ENCODE assay signal across 22 cellular contexts in genomic region chr9:96029722-96030515, GRCh38.
"Had no signal": no experiment of that assay in that cellular context is flagged by ENCODE, and none has a peak within 500 bp of the region (broad histone marks: within the 10 kb centered on the region; RNA-seq: fewer than 3 reads in every experiment).

No MANE protein-coding gene starts in this region.

- H3K4me3 Mint-ChIP-seq: activated CD8-positive, alpha-beta memory T cell treated with anti-CD3 and anti-CD28 coated beads, Interleukin-2, amount 10 ng/mL, durations not matched to agents 7 days and 5 days; activated CD8-positive, alpha-beta T cell treated with anti-CD3 and anti-CD28 coated beads, Interleukin-2, amount 10 ng/mL, durations not matched to agents 7 days and 5 days; activated T-cell treated with anti-CD3 and anti-CD28 coated beads, Interleukin-2, amount 50 U/mL, for 72 hours; endodermal cell; natural killer cell; stimulated activated naive B cell treated with anti-CD40 and anti-IgM and Interleukin-4, amounts not matched to agents 10 μg/mL and 1 μg/mL and 100 μg/mL, for 72 hours; T-helper 1 cell treated with Interleukin-12 subunit alpha and Interleukin-12 subunit beta and Interleukin-4 antibody, amounts not matched to agents 30 μg/mL and 1 μg/mL, for 36 hours had no signal

- H3K4me3 ChIP-seq: breast epithelium, esophagus muscularis mucosa, left ventricle myocardium inferior, lung had no signal

- DNase-seq: activated CD4-positive, CD25-positive, alpha-beta regulatory T cell treated with anti-CD3 and anti-CD28 coated beads, Interleukin-2, amount 50 U/mL, for 72 hours; activated CD8-positive, alpha-beta memory T cell treated with anti-CD3 and anti-CD28 coated beads, Interleukin-2, amount 10 ng/mL, durations not matched to agents 7 days and 5 days; activated CD8-positive, alpha-beta T cell treated with anti-CD3 and anti-CD28 coated beads, Interleukin-2, amount 10 ng/mL, durations not matched to agents 7 days and 5 days; activated naive CD4-positive, alpha-beta T cell; activated T-cell treated with anti-CD3 and anti-CD28 coated beads, Interleukin-2, amount 50 U/mL, for 72 hours; central memory CD4-positive, alpha-beta T cell; endodermal cell; left ventricle myocardium inferior; mesendoderm; natural killer cell; posterior cingulate gyrus; stimulated activated CD4-positive, alpha-beta T cell treated with anti-CD3 and anti-CD28 coated beads, Interleukin-15, amount 100 ng/mL, for 24 hours; stimulated activated CD4-positive, alpha-beta T cell treated with anti-CD3 and anti-CD28 coated beads, Interleukin-2, amount 100 ng/mL, for 24 hours; stimulated activated naive B cell treated with anti-CD40 and anti-IgM and Interleukin-4, amounts not matched to agents 10 μg/mL and 1 μg/mL and 100 μg/mL, for 72 hours; SW 1271; T-helper 9 cell; trophoblast cell had no signal

- H3K9me3 ChIP-seq: breast epithelium, esophagus muscularis mucosa, left ventricle myocardium inferior had no signal

- H3K27ac Mint-ChIP-seq: activated CD8-positive, alpha-beta memory T cell treated with anti-CD3 and anti-CD28 coated beads, Interleukin-2, amount 10 ng/mL, durations not matched to agents 7 days and 5 days; activated CD8-positive, alpha-beta T cell treated with anti-CD3 and anti-CD28 coated beads, Interleukin-2, amount 10 ng/mL, durations not matched to agents 7 days and 5 days; activated naive CD4-positive, alpha-beta T cell treated with anti-CD3 and anti-CD28 coated beads, Interleukin-2, amount 50 U/mL, for 72 hours; activated T-cell treated with anti-CD3 and anti-CD28 coated beads, Interleukin-2, amount 50 U/mL, for 72 hours; endodermal cell; natural killer cell; stimulated activated naive B cell treated with anti-CD40 and anti-IgM and Interleukin-4, amounts not matched to agents 10 μg/mL and 1 μg/mL and 100 μg/mL, for 72 hours; T-helper 1 cell treated with Interleukin-12 subunit alpha and Interleukin-12 subunit beta and Interleukin-4 antibody, amounts not matched to agents 30 μg/mL and 1 μg/mL, for 36 hours had no signal

- H3K27ac ChIP-seq: breast epithelium had no signal

- ATAC-seq: activated CD8-positive, alpha-beta memory T cell treated with anti-CD3 and anti-CD28 coated beads, Interleukin-2, amount 10 ng/mL, durations not matched to agents 7 days and 5 days; activated CD8-positive, alpha-beta T cell treated with anti-CD3 and anti-CD28 coated beads, Interleukin-2, amount 10 ng/mL, durations not matched to agents 7 days and 5 days; activated naive CD4-positive, alpha-beta T cell treated with anti-CD3 and anti-CD28 coated beads, Interleukin-2, amount 50 U/mL, for 72 hours; activated T-cell treated with anti-CD3 and anti-CD28 coated beads, Interleukin-2, amount 50 U/mL, for 72 hours; natural killer cell; stimulated activated naive B cell treated with anti-CD40 and anti-IgM and Interleukin-4, amounts not matched to agents 10 μg/mL and 1 μg/mL and 100 μg/mL, for 72 hours had no signal

- H3K36me3 Mint-ChIP-seq: natural killer cell had no signal

- H3K36me3 ChIP-seq: breast epithelium, esophagus muscularis mucosa, left ventricle myocardium inferior had no signal

- H3K9me3 Mint-ChIP-seq: natural killer cell; T-helper 1 cell treated with Interleukin-12 subunit alpha and Interleukin-12 subunit beta and Interleukin-4 antibody, amounts not matched to agents 30 μg/mL and 1 μg/mL, for 36 hours had no signal

- H3K4me1 ChIP-seq: breast epithelium had no signal
